16 cellular contexts compared by ENCODE assay signal in genomic region chr10:102620615-102621417, GRCh38. TPM values are rescaled to one million over a fixed set of nuclear protein-coding genes. Genes with fewer than 3 reads are reported as not detected.
A peak's percentile ranks its signal among the peaks of the same experiment; 100 is the strongest.
DNase-seq lines count a peak whose midpoint lies in the region; ATAC-seq and TF ChIP-seq lines count a peak whose summit lies in the region.
"Had no signal": no experiment of that assay in that cellular context is flagged by ENCODE, and none has a peak within 500 bp of the region (broad histone marks: within the 10 kb centered on the region; RNA-seq: fewer than 3 reads in every experiment).

No MANE protein-coding gene starts in this region.

- no peak overlapping the region for H2BK15ac ChIP-seq in H9 (ENCODE audit: low read depth, low read length)

- H3K23me2 ChIP-seq in H9 (ENCODE audit: insufficient read length, low read depth, low read length, poor library complexity, severe bottlenecking) = no peaks in the 10 kb centered on the region

- no peak overlapping the region for H2AK5ac ChIP-seq in H9 (ENCODE audit: insufficient read length, low read length)

- H2BK5ac ChIP-seq in H9 (ENCODE audit: insufficient read length, low read length) = no peak overlapping the region

- no peak overlapping the region for H2BK12ac ChIP-seq in H9 (ENCODE audit: insufficient read length, low read depth, low read length)

- H3K9me3 ChIP-seq in H9 (ENCODE audit: control insufficient read depth, low read depth, low read length) = no peaks in the 10 kb centered on the region

- no peak overlapping the region for H3K4me2 ChIP-seq in H9 (ENCODE audit: insufficient read depth, insufficient read length, low read length)
- H3K4me2 ChIP-seq: neural progenitor cell had no signal

- peaks cover 28 to 41% of the 10 kb centered on the region in 2 experiments for H3K4me1 Mint-ChIP-seq in H9
- H3K4me1 Mint-ChIP-seq in chondrocyte (ENCODE audit: low read depth) = peaks cover 51% of the 10 kb centered on the region

- H2BK120ac ChIP-seq in H9 (ENCODE audit: low read depth, low read length, poor library complexity, severe bottlenecking) = no peak overlapping the region

- H3K23ac ChIP-seq in H9 (ENCODE audit: insufficient read length, low read depth, low read length) = no peak overlapping the region

- H3K79me2 ChIP-seq in H9 (ENCODE audit: insufficient read depth, low read length) = no peaks in the 10 kb centered on the region

- H3K4me3 ChIP-seq in skin epidermis = no peak overlapping the region
- H3K4me3 ChIP-seq: neural progenitor cell had no signal

- H3K27me3 Mint-ChIP-seq in H9 (ENCODE audit: low read depth) = no peaks in the 10 kb centered on the region
- H3K27me3 Mint-ChIP-seq in chondrocyte (ENCODE audit: low read depth) = no peaks in the 10 kb centered on the region
- H3K27me3 Mint-ChIP-seq: B cell had no signal

- WGBS in H9 (ENCODE audit: extremely low coverage, insufficient read length, low lambda C conversion rate) = no CpG with 5 or more reads among the region's 14 CpGs

- no peaks in the 10 kb centered on the region for H3K27me3 ChIP-seq in H9 (ENCODE audit: insufficient read depth, low read length)
- H3K27me3 ChIP-seq: neural progenitor cell had no signal

- no peak overlapping the region for H4K91ac ChIP-seq in H9 (ENCODE audit: insufficient read length, low read depth, low read length)

- no peak overlapping the region for H3K9ac ChIP-seq in H9 (ENCODE audit: extremely low read depth, insufficient read length, low read length)
- H3K9ac ChIP-seq: neural progenitor cell had no signal

- no peak overlapping the region for H3K4ac ChIP-seq in H9 (ENCODE audit: low read depth, low read length)

- no peak overlapping the region for H3T11ph ChIP-seq in H9 (ENCODE audit: low read length)

- H3K27ac ChIP-seq in H9 (ENCODE audit: insufficient read length, low read depth, low read length) (no peak overlapping the region), skin epidermis (peak overlapping the region in 18 of 21 experiments; percentile 18 to 79 (median 58))
- H3K27ac ChIP-seq: neural progenitor cell had no signal

- no peak overlapping the region for H3K56ac ChIP-seq in H9 (ENCODE audit: insufficient read length, low read depth, low read length)

- no peak for TF ChIP-seq CTCF in H9 (conservative IDR thresholded peaks at IDR 0.05)
- TF ChIP-seq CTCF in chondrocyte (IDR thresholded peaks at IDR 0.05) = no peak

- no peak overlapping the region for H3K14ac ChIP-seq in H9 (ENCODE audit: insufficient read depth, low read length)

- peak overlapping the region; percentile 23 to 47 (median 44); a peak in 3 of 7 replicates for H3K27ac Mint-ChIP-seq in H9
- H3K27ac Mint-ChIP-seq in chondrocyte (ENCODE audit: unreplicated experiment) = peak overlapping the region; percentile 84
- H3K27ac Mint-ChIP-seq: B cell had no signal

- ATAC-seq in HG02981 (IDR thresholded peaks at IDR 0.05; ENCODE audit: unreplicated experiment) (no peak), GM21360 (IDR thresholded peaks at IDR 0.05; ENCODE audit: unreplicated experiment) (no peak)

- H3K18ac ChIP-seq in H9 (ENCODE audit: insufficient read length, low read depth, low read length) = no peak overlapping the region

- no peak overlapping the region for H4K5ac ChIP-seq in H9 (ENCODE audit: insufficient read length, low read depth, low read length)

- no peak overlapping the region for H4K8ac ChIP-seq in H9 (replicated peaks; ENCODE audit: insufficient read length, low read depth, low read length)

- H3K4me3 Mint-ChIP-seq in H9 = no peak overlapping the region
- peak overlapping the region; percentile 5 for H3K4me3 Mint-ChIP-seq in chondrocyte (ENCODE audit: unreplicated experiment)
- H3K4me3 Mint-ChIP-seq: B cell, neural progenitor cell had no signal

- H3K9me3 Mint-ChIP-seq in H9 (no peaks in the 10 kb centered on the region), chondrocyte (ENCODE audit: low read depth) (no peaks in the 10 kb centered on the region)
- H3K9me3 Mint-ChIP-seq: neural progenitor cell had no signal

- H2AFZ ChIP-seq in H9 (ENCODE audit: low read length) = no peak overlapping the region
- H2AFZ ChIP-seq: neural progenitor cell had no signal

- no peaks in the 10 kb centered on the region for H3K79me1 ChIP-seq in H9 (ENCODE audit: insufficient read depth, low read depth, low read length, poor library complexity, severe bottlenecking)

- DNase-seq in H9 (no peak), chondrocyte (ENCODE audit: low spot score) (peak; percentile 72), left kidney (ENCODE audit: low read depth, low spot score) (peak; percentile 45), OCI-M2 (lab: John Stamatoyannopoulos, UW; ENCODE audit: unreplicated experiment) (no peak), dermis blood vessel endothelial cell (no peak)
- DNase-seq: activated CD8-positive, alpha-beta memory T cell treated with anti-CD3 and anti-CD28 coated beads for 24 hours; NCI-H1436; NK-92 treated with Interleukin-12 subunit alpha and Interleukin-12 subunit beta, amount 100 ng/mL, for 24 hours; stimulated activated CD4-positive, alpha-beta T cell treated with anti-CD3 and anti-CD28 coated beads, Interleukin-1b, Interleukin-23, amount 100 ng/mL, for 48 hours; stimulated activated naive CD4-positive, alpha-beta T cell treated with Interleukin-2 at 50 U/mL for 16 hours; T-helper 1 cell had no signal

- H3K4me1 ChIP-seq in H9 (ENCODE audit: insufficient read depth, low read length) = no peaks in the 10 kb centered on the region

- no peak overlapping the region for H2BK20ac ChIP-seq in H9 (ENCODE audit: low read depth, low read length, poor library complexity, severe bottlenecking)

- no peaks in the 10 kb centered on the region for H4K20me1 ChIP-seq in H9 (ENCODE audit: control insufficient read depth, insufficient read depth, insufficient read length)

- H3K36me3 Mint-ChIP-seq in H9 (ENCODE audit: insufficient read depth in 1 of 3, low read depth in 3 of 3) = peaks cover 3 to 8% (median 8%) of the 10 kb centered on the region in 3 experiments; a peak in 6 of 7 replicates
- H3K36me3 Mint-ChIP-seq in chondrocyte (ENCODE audit: low read depth) = peaks cover 8% of the 10 kb centered on the region

RNA-seq across cellular contexts. Expression of gene TRIM8, which starts 23.5 kb away (rescaled TPM):
- total RNA-seq in H9 (2021) = 37.0 and 40.6 TPM in 2 replicates
- total RNA-seq in chondrocyte = 40.3 to 74.4 TPM (median 66.8 TPM) in 3 replicates
- 65.7 and 124 TPM in 2 replicates for total RNA-seq in dermis blood vessel endothelial cell

Comparison
In these comparisons a context has a peak if more than half of its experiments do, and no peak if none do; other contexts are left out.
1. DNase-seq: peak in chondrocyte (single experiment) and left kidney (single experiment); none in H9 (single experiment), OCI-M2 (single experiment) and dermis blood vessel endothelial cell (single experiment).